ENCODE assay signal across 14 cellular contexts in the genomic region with DNA sequence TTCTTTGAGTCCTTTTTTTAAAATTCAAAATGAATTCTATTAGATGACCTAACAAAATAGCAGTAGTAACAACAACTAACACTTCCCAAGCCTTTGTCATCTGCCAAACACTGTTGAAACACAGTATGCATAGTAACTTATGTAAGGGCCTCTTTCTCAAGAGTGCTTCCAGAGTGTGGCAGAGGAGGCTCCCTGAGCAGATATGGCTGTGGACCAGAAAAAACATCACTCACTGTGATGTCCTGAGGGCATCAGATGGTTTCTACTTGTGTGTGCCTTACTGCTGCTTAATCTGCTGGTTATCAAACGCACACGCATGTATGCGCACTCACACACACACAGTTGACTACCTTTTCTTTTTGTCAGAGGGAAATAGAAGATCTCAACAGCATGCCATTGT.
DNase-seq lines count a peak whose midpoint lies in the region; ATAC-seq and TF ChIP-seq lines count a peak whose summit lies in the region.
"Had no signal": no experiment of that assay in that cellular context is flagged by ENCODE, and none has a peak within 500 bp of the region (broad histone marks: within the 10 kb centered on the region; RNA-seq: fewer than 3 reads in every experiment).

No MANE protein-coding gene starts in this region.

- no peaks in the 10 kb centered on the region for H3F3A ChIP-seq in PC-3 (ENCODE audit: low read length, unreplicated experiment)

- H3K27ac ChIP-seq in RWPE2 (ENCODE audit: poor library complexity, severe bottlenecking) (peak overlapping the region; percentile 65), PC-3 (ENCODE audit: low read length) (no peak overlapping the region)

- no peak overlapping the region for H2AFZ ChIP-seq in PC-3 (ENCODE audit: low read length)

- H3K79me2 ChIP-seq in PC-3 (ENCODE audit: low read length), result no peaks in the 10 kb centered on the region

- TF ChIP-seq CTCF in RWPE2 (IDR thresholded peaks at IDR 0.05; ENCODE audit: poor library complexity, severe bottlenecking) (no peak), fibroblast of mammary gland (conservative IDR thresholded peaks at IDR 0.05; ENCODE audit: control insufficient read depth, insufficient read depth, low read depth, low read length) (no peak), PC-3 (conservative IDR thresholded peaks at IDR 0.05; ENCODE audit: low read depth, low read length) (no peak)

- POLR2A ChIA-PET in PC-3 (lab: Charles Lee; ENCODE audit: unreplicated experiment), result no interaction called here

- H3K4me3 ChIP-seq in RWPE2 (ENCODE audit: severe bottlenecking) (no peak overlapping the region), fibroblast of mammary gland (ENCODE audit: control insufficient read depth, low read depth, low read length) (no peak overlapping the region), PC-3 (ENCODE audit: low read length) (no peak overlapping the region)
- H3K4me3 ChIP-seq: heart right ventricle had no signal

- H4K20me1 ChIP-seq in PC-3 (ENCODE audit: low read length), result no peaks in the 10 kb centered on the region

- in situ Hi-C loops in G401 (cut with HindIII; ENCODE audit: low sequenced_read_pairs), result no loop called here

- H3K9ac ChIP-seq in PC-3 (ENCODE audit: low read length), result no peak overlapping the region

- no peak overlapping the region for H3K4me2 ChIP-seq in PC-3 (ENCODE audit: low read length)

- BruUV-seq in PC-3 (replicated peaks; lab: Mats Ljungman, UMichigan), result no TSS peak

- H3K9me2 ChIP-seq in PC-3 (replicated peaks; ENCODE audit: low read length), result no peaks in the 10 kb centered on the region

- no peaks in the 10 kb centered on the region for H3K27me3 ChIP-seq in RWPE2 (ENCODE audit: insufficient read depth, poor library complexity, severe bottlenecking)
- H3K27me3 ChIP-seq in PC-3 (ENCODE audit: low read length), result no peaks in the 10 kb centered on the region
- H3K27me3 ChIP-seq: heart right ventricle had no signal

- H3K36me3 ChIP-seq in RWPE2 (ENCODE audit: low read depth), result no peaks in the 10 kb centered on the region
- H3K36me3 ChIP-seq in PC-3 (ENCODE audit: low read depth, low read length), result no peaks in the 10 kb centered on the region
- H3K36me3 ChIP-seq: heart right ventricle had no signal

- H3K9me3 ChIP-seq in RWPE2 (ENCODE audit: severe bottlenecking) (peaks cover 6% of the 10 kb centered on the region), PC-3 (ENCODE audit: low read length) (no peaks in the 10 kb centered on the region)

- intact Hi-C loops in PC-3 (cut with micrococcal nuclease), result no loop called here

- peak; percentile 66 for DNase-seq in AG08395 (ENCODE audit: low spot score)
- DNase-seq in G401 (ENCODE audit: low spot score), result peak; percentile 58
- DNase-seq in RWPE2 (ENCODE audit: low spot score), result no peak
- peak; percentile 63 for DNase-seq in fibroblast of mammary gland (ENCODE audit: low read depth)
- no peak for DNase-seq in activated naive CD4-positive, alpha-beta T cell treated with anti-CD3 and anti-CD28 coated beads, Interleukin-2, amount 50 U/mL, for 16 hours
- no peak for DNase-seq in PC-3
- no peak for DNase-seq in SHP77 treated with DMSO at 0.1 percent for 48 hours (lab: John Stamatoyannopoulos, UW)
- DNase-seq in NOMO-1 treated with DMSO at 0.1 percent for 48 hours (lab: John Stamatoyannopoulos, UW; ENCODE audit: unreplicated experiment), result no peak
- DNase-seq: activated CD4-positive, alpha-beta T cell treated with anti-CD3 and anti-CD28 coated beads, Interleukin-2, amount 10 ng/mL, durations not matched to agents 7 days and 5 days; activated gamma-delta T cell treated with Interleukin-2 at 50 U/mL for 16 hours; heart right ventricle; MM.1S; stimulated activated CD4-positive, alpha-beta T cell treated with anti-CD3 and anti-CD28 coated beads, Interleukin-12 subunit alpha, Interleukin-12 subunit beta, amount 100 ng/mL, for 4 hours; SW 1271 had no signal

- H3K4me1 ChIP-seq in RWPE2 (ENCODE audit: insufficient read depth, poor library complexity, severe bottlenecking) (peaks cover 30% of the 10 kb centered on the region), PC-3 (ENCODE audit: insufficient read depth, low read length) (no peaks in the 10 kb centered on the region)

- CTCF ChIA-PET in PC-3 (lab: Charles Lee), result no interaction called here

- no peak for ATAC-seq in RWPE2 (ENCODE audit: low read depth)
- ATAC-seq in PC-3, result no peak
- ATAC-seq: heart right ventricle had no signal

Comparison
In these comparisons a context has a peak if more than half of its experiments do, and no peak if none do; other contexts are left out.
1. DNase-seq: peak in AG08395 (single experiment), G401 (single experiment) and fibroblast of mammary gland (single experiment); none in RWPE2 (single experiment), activated naive CD4-positive, alpha-beta T cell treated with anti-CD3 and anti-CD28 coated beads, Interleukin-2, amount 50 U/mL, for 16 hours (single experiment), PC-3 (single experiment), SHP77 treated with DMSO at 0.1 percent for 48 hours (single experiment) and NOMO-1 treated with DMSO at 0.1 percent for 48 hours (single experiment).